In genomic region chr7:5779108-5779507, GRCh38 we compare ENCODE assay signal across 1 cellular context.
TF ChIP-seq lines count a peak whose summit lies in the region.

No MANE protein-coding gene starts in this region.

TF ChIP-seq in K562, 482 proteins besides CTCF, POLR2A, EP300 and RAD21 (continued from another document):
- TF ChIP-seq TRIM25 (IDR thresholded peaks at IDR 0.05; ENCODE audit: borderline replicate concordance) (no peak), ZNF507 (tag; conservative IDR thresholded peaks at IDR 0.05) (no peak), TAF1 (IDR thresholded peaks at IDR 0.05; ENCODE audit: control insufficient read depth, extremely low read depth, insufficient read depth, low read length, severe bottlenecking) (no peak), ZNF408 (CRISPR knock-in tag; IDR thresholded peaks at IDR 0.05; ENCODE audit: low read depth) (no peak), ZBTB43 (CRISPR knock-in tag; IDR thresholded peaks at IDR 0.05) (no peak), ZNF57 (CRISPR knock-in tag; IDR thresholded peaks at IDR 0.05) (no peak)
